ENCODE assay signal across 23 cellular contexts in genomic region chr12:39459027-39459434, GRCh38.
"Had no signal": no experiment of that assay in that cellular context is flagged by ENCODE, and none has a peak within 500 bp of the region (broad histone marks: within the 10 kb centered on the region; RNA-seq: fewer than 3 reads in every experiment).

No MANE protein-coding gene starts in this region.

- ATAC-seq: effector memory CD8-positive, alpha-beta T cell; gastroesophageal sphincter; left colon; left ventricle myocardium superior; naive thymus-derived CD4-positive, alpha-beta T cell; psoas muscle; sciatic nerve; upper lobe of right lung had no signal

- H2AFZ ChIP-seq: hepatocyte had no signal

- H3K4me1 ChIP-seq: esophagus muscularis mucosa, gastroesophageal sphincter, psoas muscle, spleen, tibial artery, upper lobe of right lung had no signal

- H3K27me3 Mint-ChIP-seq: dendritic cell treated with granulocyte-macrophage colony-stimulating factor and Interleukin-4, amounts not matched to agents 40 ng/mL and 50 ng/mL, for 4 days; effector memory CD8-positive, alpha-beta T cell had no signal

- H3K9me3 ChIP-seq: esophagus muscularis mucosa, neutrophil, psoas muscle, tibial artery, upper lobe of right lung had no signal

- H3K27ac ChIP-seq: epithelial cell of prostate, esophagus muscularis mucosa, gastroesophageal sphincter, hepatocyte, neutrophil, psoas muscle, spleen, tibial artery, upper lobe of right lung had no signal

- H3K27me3 ChIP-seq: esophagus muscularis mucosa, gastroesophageal sphincter, hepatocyte, neutrophil, spleen, tibial artery, upper lobe of right lung had no signal

- H3K36me3 ChIP-seq: esophagus muscularis mucosa, gastroesophageal sphincter, neutrophil, spleen, tibial artery, upper lobe of right lung had no signal

- H3K4me3 Mint-ChIP-seq: dendritic cell treated with granulocyte-macrophage colony-stimulating factor and Interleukin-4, amounts not matched to agents 40 ng/mL and 50 ng/mL, for 4 days; effector memory CD8-positive, alpha-beta T cell; naive thymus-derived CD4-positive, alpha-beta T cell; nephron progenitor cell had no signal

- H3K27ac Mint-ChIP-seq: dendritic cell treated with granulocyte-macrophage colony-stimulating factor and Interleukin-4, amounts not matched to agents 40 ng/mL and 50 ng/mL, for 4 days; naive thymus-derived CD4-positive, alpha-beta T cell; nephron progenitor cell had no signal

- H3K4me2 ChIP-seq: hepatocyte had no signal

- DNase-seq: cerebellar nuclear complex; effector memory CD8-positive, alpha-beta T cell; head of caudate nucleus; left colon; left ventricle myocardium superior; mesenchymal stem cell; naive thymus-derived CD4-positive, alpha-beta T cell; nephron progenitor cell; psoas muscle; retina; spleen; stimulated activated naive CD4-positive, alpha-beta T cell treated with Interleukin-2 at 50 U/mL for 16 hours; tibial artery; upper lobe of right lung had no signal

- H3K79me2 ChIP-seq: hepatocyte had no signal

- H3K4me3 ChIP-seq: esophagus muscularis mucosa, gastroesophageal sphincter, hepatocyte, lung, psoas muscle, spleen, tibial artery, upper lobe of right lung had no signal

- FAIRE-seq: colon had no signal

- H3K4me1 Mint-ChIP-seq: nephron progenitor cell had no signal

- H3K9me3 Mint-ChIP-seq: effector memory CD8-positive, alpha-beta T cell; naive thymus-derived CD4-positive, alpha-beta T cell; nephron progenitor cell had no signal
